Comparison of ENCODE assay signal across 11 cellular contexts in the genomic region with DNA sequence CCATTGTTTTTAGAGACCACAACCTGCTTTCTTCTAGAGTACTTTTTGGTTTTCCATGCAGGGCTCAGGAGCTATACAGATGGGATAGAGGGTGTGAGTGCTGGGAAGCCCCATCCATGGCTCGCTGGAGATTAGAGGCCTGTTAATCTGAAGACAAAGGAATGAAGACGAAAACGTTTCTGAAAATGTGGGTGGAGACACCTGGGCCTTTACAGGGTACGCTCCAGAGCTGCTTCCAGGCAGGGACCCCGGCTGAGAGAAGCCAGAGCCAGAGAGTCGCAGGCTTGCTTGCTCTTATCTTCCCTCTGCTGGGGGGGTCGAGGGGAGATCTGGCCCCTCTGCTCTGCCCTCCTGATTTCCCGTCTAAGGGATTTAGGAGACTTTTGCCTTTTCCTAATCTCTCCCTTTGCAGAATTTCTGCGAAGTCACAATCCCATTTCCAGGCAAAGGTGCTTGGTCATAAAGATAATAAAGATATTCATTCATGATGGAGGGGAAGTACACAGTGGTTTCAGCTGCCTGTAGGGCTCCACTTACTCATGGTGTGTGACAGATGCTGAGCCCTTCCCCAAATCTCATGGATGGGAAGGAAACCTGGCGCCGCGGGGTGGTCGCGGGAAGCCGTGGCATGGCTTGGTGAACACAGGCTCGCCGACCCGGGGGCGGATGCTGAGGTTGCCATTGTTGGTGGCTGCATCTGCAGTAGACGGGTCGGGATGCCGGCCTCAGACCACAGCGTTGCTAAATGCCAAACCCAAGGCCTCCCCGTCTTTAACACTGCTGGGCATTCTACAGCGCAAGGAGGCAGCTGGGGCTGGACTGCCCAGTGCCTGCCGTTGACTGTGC. TPM values are rescaled to one million over a fixed set of nuclear protein-coding genes. Genes with fewer than 3 reads are reported as not detected.
DNase-seq lines count a peak whose midpoint lies in the region; ATAC-seq and TF ChIP-seq lines count a peak whose summit lies in the region.
"Had no signal": no experiment of that assay in that cellular context is flagged by ENCODE, and none has a peak within 500 bp of the region (broad histone marks: within the 10 kb centered on the region; RNA-seq: fewer than 3 reads in every experiment).

No MANE protein-coding gene starts in this region.

- H3K4ac ChIP-seq in mesenchymal stem cell (ENCODE audit: low read depth in 1 of 2, low read length in 2 of 2), result peak overlapping the region; percentile 55 to 62

- peak overlapping the region; percentile 44 for H4K91ac ChIP-seq in mesenchymal stem cell (ENCODE audit: low read length)

- no peak overlapping the region for H3K9ac ChIP-seq in mesenchymal stem cell (ENCODE audit: low read length)

- no peak overlapping the region for H3K27ac Mint-ChIP-seq in T-helper 17 cell

- H3K79me1 ChIP-seq in mesenchymal stem cell (replicated peaks; ENCODE audit: low read length, poor library complexity, severe bottlenecking), result no peaks in the 10 kb centered on the region

- H2AK5ac ChIP-seq in mesenchymal stem cell (ENCODE audit: low read length, severe bottlenecking), result peak overlapping the region; percentile 75

- intact Hi-C loops in left ventricle myocardium inferior (cut with micrococcal nuclease) (loop anchor here (10.0 kb wide), 1 partner anchor 60 kb away; no protein-coding TSS in a partner anchor), Right ventricle myocardium inferior (cut with DNase I) (no loop called here)

- H3K14ac ChIP-seq in mesenchymal stem cell (ENCODE audit: low read length in 2 of 2), result no peak overlapping the region

- DNase-seq in left ventricle myocardium inferior, result no peak
- DNase-seq in Right ventricle myocardium inferior (ENCODE audit: missing footprints), result no peak
- DNase-seq in activated naive CD4-positive, alpha-beta T cell treated with anti-CD3 and anti-CD28 coated beads, Interleukin-2, amount 50 U/mL, for 16 hours, result peak; percentile 23
- no peak for DNase-seq in mesenchymal stem cell
- no peak for DNase-seq in NCI-H526 treated with DMSO at 0.1 percent for 48 hours (lab: John Stamatoyannopoulos, UW)
- no peak for DNase-seq in T-helper 17 cell
- no peak for DNase-seq in NCI-H526 (lab: John Stamatoyannopoulos, UW)
- DNase-seq in GM20000 (ENCODE audit: low spot score), result no peak
- DNase-seq: NCI-H226 had no signal

- no peaks in the 10 kb centered on the region for H3K27me3 ChIP-seq in left ventricle myocardium inferior (ENCODE audit: low read depth)
- H3K27me3 ChIP-seq in mesenchymal stem cell (ENCODE audit: control insufficient read depth in 1 of 2, insufficient read depth in 1 of 2, low read length in 2 of 2), result no peaks in the 10 kb centered on the region
- H3K27me3 ChIP-seq: colonic mucosa had no signal

- peak overlapping the region; percentile 70 for H3K27ac ChIP-seq in left ventricle myocardium inferior (replicated peaks)
- H3K27ac ChIP-seq in mesenchymal stem cell (ENCODE audit: low read length, poor library complexity, severe bottlenecking), result peak overlapping the region; percentile 99
- H3K27ac ChIP-seq: colonic mucosa, SK-N-MC had no signal

- peak overlapping the region; percentile 94 for H2BK5ac ChIP-seq in mesenchymal stem cell (ENCODE audit: low read depth, low read length, poor library complexity, severe bottlenecking)

- H3K9me3 ChIP-seq in left ventricle myocardium inferior (replicated peaks), result no peaks in the 10 kb centered on the region
- H3K9me3 ChIP-seq in mesenchymal stem cell (ENCODE audit: control insufficient read depth, low read length), result no peaks in the 10 kb centered on the region
- H3K9me3 ChIP-seq in T-helper 17 cell (ENCODE audit: control insufficient read depth, low read length, poor library complexity, severe bottlenecking), result no peaks in the 10 kb centered on the region
- H3K9me3 ChIP-seq: colonic mucosa had no signal

- H3K4me1 ChIP-seq in left ventricle myocardium inferior (peaks cover 32% of the 10 kb centered on the region), mesenchymal stem cell (ENCODE audit: control insufficient read depth, insufficient read depth, low read depth, low read length) (peaks cover 48% of the 10 kb centered on the region)
- H3K4me1 ChIP-seq: colonic mucosa had no signal

- H3K18ac ChIP-seq in mesenchymal stem cell (ENCODE audit: low read depth in 1 of 2, low read length in 2 of 2), result peak overlapping the region; percentile 23 to 82

- no peak overlapping the region for H3K23ac ChIP-seq in mesenchymal stem cell (ENCODE audit: low read length in 2 of 2)

- H2BK120ac ChIP-seq in mesenchymal stem cell (ENCODE audit: low read depth, low read length), result peak overlapping the region; percentile 56

- peak overlapping the region; percentile 33 for H4K8ac ChIP-seq in mesenchymal stem cell (ENCODE audit: low read length)

- no peak for TF ChIP-seq CTCF in left ventricle myocardium inferior (IDR thresholded peaks at IDR 0.05; ENCODE audit: borderline replicate concordance)
- no peak for TF ChIP-seq CTCF in GM20000 (IDR thresholded peaks at IDR 0.05; ENCODE audit: extremely low read depth, missing control alignments)

- H3K4me3 ChIP-seq in left ventricle myocardium inferior (no peak overlapping the region), mesenchymal stem cell (ENCODE audit: insufficient read depth in 1 of 2, low read depth in 1 of 2, low read length in 2 of 2) (no peak overlapping the region)
- H3K4me3 ChIP-seq: colonic mucosa, SK-N-MC had no signal

- peak overlapping the region; percentile 65 to 80 for H2BK12ac ChIP-seq in mesenchymal stem cell (ENCODE audit: low read length in 2 of 2)

- no peaks in the 10 kb centered on the region for H3K27me3 Mint-ChIP-seq in T-helper 17 cell

- H3K36me3 Mint-ChIP-seq in T-helper 17 cell (ENCODE audit: low read depth), result no peaks in the 10 kb centered on the region

- no peak overlapping the region for H2AFZ ChIP-seq in mesenchymal stem cell (ENCODE audit: low read depth, low read length)

- 66% methylated on average over 25 of the region's 26 CpGs for whole genome bisulfite sequencing in mesenchymal stem cell

- H2BK15ac ChIP-seq in mesenchymal stem cell (ENCODE audit: low read depth, poor library complexity, severe bottlenecking), result peak overlapping the region; percentile 62

- ATAC-seq in Right ventricle myocardium inferior (no peak), T-helper 17 cell (no peak)

- no peak overlapping the region for H3K4me2 ChIP-seq in mesenchymal stem cell (ENCODE audit: low read length, poor library complexity, severe bottlenecking)

- H3K36me3 ChIP-seq in left ventricle myocardium inferior (no peaks in the 10 kb centered on the region), mesenchymal stem cell (ENCODE audit: control insufficient read depth in 1 of 2, insufficient read depth in 2 of 2, low read depth in 1 of 2, low read length in 2 of 2) (no peaks in the 10 kb centered on the region)
- H3K36me3 ChIP-seq: colonic mucosa had no signal

- no peak overlapping the region for H3K4me3 Mint-ChIP-seq in T-helper 17 cell

- H3K4me1 Mint-ChIP-seq in T-helper 17 cell, result peaks cover 8% of the 10 kb centered on the region

RNA-seq across cellular contexts. Expression of a gene that starts 4.8 kb away (rescaled TPM):
- total RNA-seq in left ventricle myocardium inferior, result 9.5 TPM
- total RNA-seq in Right ventricle myocardium inferior, result 12.2 TPM
- polyA plus RNA-seq in mesenchymal stem cell (2013, experiment 1 of 2), result 64.5 TPM
- polyA plus RNA-seq in mesenchymal stem cell (2013, experiment 2 of 2), result 62.3 TPM
- 100 to 1,000 TPM; 119 to 197 TPM for total RNA-seq in T-helper 17 cell

RNA-seq across cellular contexts. Expression of a gene that starts 13.8 kb away (rescaled TPM):
- total RNA-seq in left ventricle myocardium inferior (17.1 TPM), Right ventricle myocardium inferior (16.7 TPM), T-helper 17 cell (10 to 100 TPM; 47.5 to 54.9 TPM)
- 21.8 TPM for polyA plus RNA-seq in mesenchymal stem cell (2013, experiment 1 of 2)
- polyA plus RNA-seq in mesenchymal stem cell (2013, experiment 2 of 2), result 22.1 TPM
